ENCODE assay signal across 8 cellular contexts in genomic region chr12:31325877-31326631, GRCh38. TPM values are rescaled to one million over a fixed set of nuclear protein-coding genes. Genes with fewer than 3 reads are reported as not detected.
DNase-seq lines count a peak whose midpoint lies in the region; ATAC-seq, FAIRE-seq and TF ChIP-seq lines count a peak whose summit lies in the region.

A gene with protein sequence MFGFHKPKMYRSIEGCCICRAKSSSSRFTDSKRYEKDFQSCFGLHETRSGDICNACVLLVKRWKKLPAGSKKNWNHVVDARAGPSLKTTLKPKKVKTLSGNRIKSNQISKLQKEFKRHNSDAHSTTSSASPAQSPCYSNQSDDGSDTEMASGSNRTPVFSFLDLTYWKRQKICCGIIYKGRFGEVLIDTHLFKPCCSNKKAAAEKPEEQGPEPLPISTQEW (minus strand): TSS chr12:31326150. CDS start chr12:31298204, 27,946 bp downstream.

- H2BK20ac ChIP-seq in H1 (ENCODE audit: low read length): no peak within 1 kb of the TSS

- H3K4me3 Mint-ChIP-seq in memory B cell: peak within 1 kb of the TSS; percentile 86

- H3K18ac ChIP-seq in H1 (ENCODE audit: extremely low read depth, low read length): peak within 1 kb of the TSS; percentile 93

- H3K4me1 ChIP-seq in H1 (replicated peaks in 1 of 4; ENCODE audit: control insufficient read depth in 3 of 4, insufficient read depth in 4 of 4, low read length in 3 of 4): peaks cover 1 to 12% (median 3%) of the 10 kb centered on the region in 4 experiments; a peak in 5 of 7 replicates

- peak; percentile 56 for ATAC-seq in GM21360 (IDR thresholded peaks at IDR 0.05; ENCODE audit: unreplicated experiment)
- peak; percentile 48 for ATAC-seq in memory B cell (ENCODE audit: low read depth)

- peak within 1 kb of the TSS; percentile 50 for H3K14ac ChIP-seq in H1 (ENCODE audit: insufficient read length)

- H4K91ac ChIP-seq in H1 (replicated peaks; ENCODE audit: insufficient read length, low read length): peak within 1 kb of the TSS; percentile 96

- peak in 1 of 2 experiments; percentile 24; a peak in 1 of 3 replicates for TF ChIP-seq EP300 in H1 (IDR thresholded peaks at IDR 0.05; ENCODE audit: borderline replicate concordance in 1 of 2, low read depth in 2 of 2, low read length in 2 of 2)

- H4K20me1 ChIP-seq in H1 (replicated peaks in 1 of 2; ENCODE audit: control insufficient read depth in 1 of 2, insufficient read depth in 2 of 2, low read length in 2 of 2): peaks cover 18% of the 10 kb centered on the region in 2 experiments

- H2BK120ac ChIP-seq in H1 (replicated peaks; ENCODE audit: low read depth, low read length): peak within 1 kb of the TSS; percentile 36

- peak within 1 kb of the TSS; percentile 94 for H3K27ac ChIP-seq in H1 (ENCODE audit: low read depth, low read length)

- H3K4me3 ChIP-seq in H1 (ENCODE audit: extremely low read depth in 1 of 4, insufficient read depth in 2 of 4, low read depth in 3 of 4, low read length in 4 of 4): peak within 1 kb of the TSS; percentile 95 to 99 (median 99)

- H3K27me3 ChIP-seq in H1 (replicated peaks in 1 of 4; ENCODE audit: control insufficient read depth in 3 of 4, extremely low read depth in 1 of 4, insufficient read depth in 3 of 4, low read length in 3 of 4): no peaks in the 10 kb centered on the region

- H4K5ac ChIP-seq in H1 (ENCODE audit: insufficient read length, low read depth, low read length): peak within 1 kb of the TSS; percentile 94

- peaks cover 46 to 58% of the 10 kb centered on the region in 2 experiments for H3K79me2 ChIP-seq in H1 (ENCODE audit: control insufficient read depth in 1 of 2, insufficient read depth in 2 of 2, low read length in 2 of 2)

- H3K23me2 ChIP-seq in H1 (ENCODE audit: low read depth, low read length): peaks cover 2% of the 10 kb centered on the region; the same call in 1 of the 2 replicates

- no peak within 1 kb of the TSS for H2BK15ac ChIP-seq in H1 (ENCODE audit: low read length)

- H2AK5ac ChIP-seq in H1 (ENCODE audit: low read depth, low read length): peak within 1 kb of the TSS; percentile 88

- no peaks in the 10 kb centered on the region for H3K79me1 ChIP-seq in H1 (ENCODE audit: low read depth, low read length)

- no peak for TF ChIP-seq RAD21 in H1 (IDR thresholded peaks at IDR 0.05 in 1 of 2, conservative IDR thresholded peaks at IDR 0.05 in 1 of 2; ENCODE audit: low read depth in 2 of 2, low read length in 2 of 2)

- H3K56ac ChIP-seq in H1 (replicated peaks; ENCODE audit: insufficient read length, low read depth, low read length): peak within 1 kb of the TSS; percentile 13

- peak; percentile 99 for DNase-seq in COLO668 (lab: John Stamatoyannopoulos, UW; ENCODE audit: unreplicated experiment)
- peak; percentile 98 for DNase-seq in HT1080 (ENCODE audit: low read depth)
- peak; percentile 98 for DNase-seq in NOMO-1 treated with DMSO at 0.1 percent for 48 hours (lab: John Stamatoyannopoulos, UW; ENCODE audit: unreplicated experiment)
- DNase-seq in activated CD8-positive, alpha-beta memory T cell treated with anti-CD3 and anti-CD28 coated beads for 4 hours (ENCODE audit: low read depth in 2 of 2): peak; percentile 98
- DNase-seq in H1 (ENCODE audit: low read depth in 1 of 2, low spot score in 2 of 2): peak; percentile 99
- peak; percentile 96 to 97 for DNase-seq in memory B cell (ENCODE audit: low spot score in 2 of 2)
- peak; percentile 98 for DNase-seq in stimulated activated CD8-positive, alpha-beta memory T cell treated with anti-CD3 and anti-CD28 coated beads, Interleukin-12 subunit alpha, Interleukin-12 subunit beta, amount 100 ng/mL, for 24 hours (ENCODE audit: extremely low read depth)

- H3K36me3 Mint-ChIP-seq in memory B cell: no peaks in the 10 kb centered on the region

- H4K8ac ChIP-seq in H1 (ENCODE audit: extremely low read depth, insufficient read depth, low read length): peak within 1 kb of the TSS; percentile 98; the same call in 1 of the 2 replicates

- TF ChIP-seq POLR2A in H1 (IDR thresholded peaks at IDR 0.05; ENCODE audit: control extremely low read depth in 1 of 2, low read depth in 2 of 2, low read length in 2 of 2): peak; percentile 96 to 99

- H3K4me1 Mint-ChIP-seq in memory B cell: peaks cover 13% of the 10 kb centered on the region

- CTCF ChIA-PET in H1 (lab: Charles Lee; ENCODE audit: partially characterized antibody): interaction anchor here (1.1 to 2.5 kb wide), 2 partner anchors 37 to 61 kb away, joined by 4 to 10 read pairs; no protein-coding TSS in a partner anchor

- H3K27me3 Mint-ChIP-seq in memory B cell: no peaks in the 10 kb centered on the region

- FAIRE-seq in H1 (lab: Jason Lieb, UNC): no peak

- no peak within 1 kb of the TSS for H3K23ac ChIP-seq in H1 (ENCODE audit: insufficient read length)

- POLR2A ChIA-PET in H1 (lab: Charles Lee; ENCODE audit: partially characterized antibody): interaction anchor here (0.6 to 5.8 kb wide), 44 partner anchors 9 to 543 kb away, joined by 3 to 77 read pairs (median 4); partner anchors contain the start of gene DENND5B

- no peaks in the 10 kb centered on the region for H3K9me3 Mint-ChIP-seq in memory B cell

- peak within 1 kb of the TSS; percentile 98 to 99 (median 98) for H3K9ac ChIP-seq in H1 (replicated peaks in 1 of 4; ENCODE audit: extremely low read depth in 1 of 4, low read depth in 3 of 4, low read length in 3 of 4)

- 2% methylated on average over 37 of the region's 55 CpGs; no CpG with 5 or more reads in 1 of the 2 experiments for WGBS in H1 (ENCODE audit: extremely low coverage in 1 of 2, insufficient coverage in 1 of 2, insufficient read length in 1 of 2, insufficient replicate concordance in 2 of 2, low coverage in 1 of 2, low lambda C conversion rate in 2 of 2, missing lambda C conversion rate in 1 of 2), 2 experiments

- peak within 1 kb of the TSS; percentile 98 for H2BK5ac ChIP-seq in H1 (ENCODE audit: low read depth, low read length)

- peak within 1 kb of the TSS; percentile 85 to 91 for H3K4me2 ChIP-seq in H1 (ENCODE audit: insufficient read depth in 1 of 2, low read depth in 2 of 2, low read length in 2 of 2)

- peak within 1 kb of the TSS; percentile 13; the same call in 1 of the 2 replicates for H2AFZ ChIP-seq in H1 (ENCODE audit: low read length)

- no peaks in the 10 kb centered on the region for H3K9me3 ChIP-seq in H1 (ENCODE audit: insufficient read depth in 2 of 2, low read depth in 1 of 2, low read length in 1 of 2)

- H3K4ac ChIP-seq in H1 (replicated peaks; ENCODE audit: insufficient read length, low read depth, low read length): peak within 1 kb of the TSS; percentile 92

- peak within 1 kb of the TSS; percentile 90 for H2BK12ac ChIP-seq in H1 (ENCODE audit: low read depth, low read length)

- H3K27ac Mint-ChIP-seq in memory B cell: peak within 1 kb of the TSS; percentile 86

- peaks cover 0 to 4% (median 0%) of the 10 kb centered on the region in 4 experiments; a peak in 2 of 8 replicates for H3K36me3 ChIP-seq in H1 (ENCODE audit: control insufficient read depth in 2 of 4, insufficient read depth in 4 of 4, low read length in 3 of 4)

- TF ChIP-seq CTCF in H1 (IDR thresholded peaks at IDR 0.05; ENCODE audit: control extremely low read depth in 1 of 3, insufficient read depth in 1 of 3, low read depth in 1 of 3, low read length in 3 of 3): no peak

TF ChIP-seq in H1, 55 proteins besides CTCF, POLR2A, EP300 and RAD21 (continues in another document):
- TF ChIP-seq SP1 (IDR thresholded peaks at IDR 0.05; ENCODE audit: low read depth, low read length): peak; percentile 29; the same call in 1 of the 2 replicates
- TF ChIP-seq RFX5 (IDR thresholded peaks at IDR 0.05; ENCODE audit: borderline replicate concordance, low read depth, low read length): no peak
- TF ChIP-seq JUN (IDR thresholded peaks at IDR 0.05; ENCODE audit: low read depth, low read length): no peak
- TF ChIP-seq TAF7 (optimal IDR thresholded peaks at IDR 0.05; ENCODE audit: borderline replicate concordance, low read depth, low read length): peak; percentile 96
- TF ChIP-seq SIRT6 (IDR thresholded peaks at IDR 0.05; ENCODE audit: low read length): no peak
- TF ChIP-seq RXRA (IDR thresholded peaks at IDR 0.05; ENCODE audit: insufficient read depth, low read depth, low read length): no peak

RNA-seq across cellular contexts. Expression of the gene that starts here (rescaled TPM):
- 41.9 and 51.8 TPM in 2 replicates for total RNA-seq in HT1080 (2014; rRNA removed; shearing (Covaris generic))
- polyA plus RNA-seq in HT1080 (2015; cell fraction: cytosol; rRNA removed): 87.8 and 97.6 TPM in 2 replicates
- polyA plus RNA-seq in HT1080 (2015; cell fraction: nucleus; rRNA removed): 67.8 and 70.6 TPM in 2 replicates
- total RNA-seq in H1 (2021; fragmentation: NEBNext Ultra II Directional; extraction: Animal tissue kit (Norgen Biotek cat#: 25700)): 536 and 576 TPM in 2 replicates
- polyA plus RNA-seq in H1 (2011; rRNA removed): 86.5 and 138 TPM in 2 replicates
- polyA plus RNA-seq in H1 (2011; cell fraction: cytosol; rRNA removed): 177 TPM
- 60.0 TPM for polyA plus RNA-seq in H1 (2011; cell fraction: nucleus; rRNA removed)
- polyA plus RNA-seq in H1 (2012, experiment 1 of 2): 203 to 395 TPM (median 221 TPM) in 4 replicates
- polyA plus RNA-seq in H1 (2012, experiment 2 of 2): 62.3 TPM
- polyA plus RNA-seq in H1 (2013, experiment 1 of 2): 326 TPM
- 349 TPM for polyA plus RNA-seq in H1 (2013, experiment 2 of 2)
- polyA minus RNA-seq in H1 (2011; rRNA and poly(A)+ RNA removed): 140 and 200 TPM in 2 replicates
- 186 TPM for polyA minus RNA-seq in H1 (2011; cell fraction: cytosol; rRNA and poly(A)+ RNA removed)
- polyA minus RNA-seq in H1 (2011; cell fraction: nucleus; rRNA and poly(A)+ RNA removed): 178 TPM

Comparison
In these comparisons a context has a peak if more than half of its experiments do, and no peak if none do; other contexts are left out.
1. Peak in every context shown above with its lines: DNase-seq, ATAC-seq, H3K4me3 ChIP-seq and H3K27ac ChIP-seq.
2. RNA of the gene that starts here (total RNA-seq): 536 to 576 TPM in H1; 41.9 to 51.8 TPM in HT1080; every median in the first group is over 10 times any median in the second.